8 cellular contexts compared by ENCODE assay signal in genomic region chr1:12477936-12478611, GRCh38.
DNase-seq lines count a peak whose midpoint lies in the region; ATAC-seq, FAIRE-seq and TF ChIP-seq lines count a peak whose summit lies in the region.

No MANE protein-coding gene starts in this region.

- peak overlapping the region; percentile 68 for H3K4me2 ChIP-seq in HepG2 (ENCODE audit: low read depth, low read length)

- H3K4me3 ChIP-seq in HAP-1: no peak overlapping the region
- no peak overlapping the region for H3K4me3 ChIP-seq in bronchial epithelial cell (ENCODE audit: low read depth, low read length)
- H3K4me3 ChIP-seq in HepG2 (replicated peaks in 1 of 3; ENCODE audit: insufficient read depth in 1 of 3, low read depth in 2 of 3, low read length in 3 of 3): peak overlapping the region in 1 of 3 experiments; percentile 24; a peak in 2 of 6 replicates
- no peak overlapping the region for H3K4me3 ChIP-seq in tibial artery
- H3K4me3 ChIP-seq in WERI-Rb-1 (ENCODE audit: low read depth, low read length): no peak overlapping the region

- in situ Hi-C loops in ACHN (cut with HindIII; ENCODE audit: low pct_ligation_motif_present, low pct_unique_long_range_greater_than_20kb, low sequenced_read_pairs) (no loop called here), HAP-1 (cut with MboI; ENCODE audit: low sequenced_read_pairs) (no loop called here), HepG2 (cut with HindIII; ENCODE audit: extremely low pct_ligation_motif_present, low pct_unique_long_range_greater_than_20kb) (loop anchor here (5.0 kb wide), 1 partner anchor 49 kb away; no protein-coding TSS in a partner anchor)

- TF ChIP-seq CTCF in bronchial epithelial cell (IDR thresholded peaks at IDR 0.05; ENCODE audit: insufficient read depth, low read length, severe bottlenecking) (no peak), HepG2 (CRISPR knock-in tag; IDR thresholded peaks at IDR 0.05) (no peak), tibial artery (IDR thresholded peaks at IDR 0.05) (no peak), WERI-Rb-1 (IDR thresholded peaks at IDR 0.05; ENCODE audit: low read depth, low read length) (no peak)

- H3K27me3 ChIP-seq in HAP-1 (ENCODE audit: low read depth): 0 out of 2 replicates have a peak, but pooled peaks cover 2% of the 10 kb centered on the region
- no peaks in the 10 kb centered on the region for H3K27me3 ChIP-seq in bronchial epithelial cell (ENCODE audit: control insufficient read depth, insufficient read depth, low read length)
- no peaks in the 10 kb centered on the region for H3K27me3 ChIP-seq in HepG2 (ENCODE audit: control insufficient read depth in 1 of 2, insufficient read depth in 2 of 2, low read length in 2 of 2)
- no peaks in the 10 kb centered on the region for H3K27me3 ChIP-seq in tibial artery
- no peaks in the 10 kb centered on the region for H3K27me3 ChIP-seq in WERI-Rb-1 (ENCODE audit: insufficient read depth, low read depth, severe bottlenecking)

- whole genome bisulfite sequencing in HepG2 (ENCODE audit: low lambda C conversion rate): 0% methylated on average over 14 of the region's 19 CpGs

- H3K4me1 ChIP-seq in HAP-1: peaks cover 18% of the 10 kb centered on the region
- H3K4me1 ChIP-seq in HepG2 (ENCODE audit: insufficient read depth, low read length): peaks cover 77% of the 10 kb centered on the region
- H3K4me1 ChIP-seq in tibial artery: peaks cover 0 to 82% (median 72%) of the 10 kb centered on the region in 4 donors

- H3K79me2 ChIP-seq in HepG2 (ENCODE audit: insufficient read depth, low read length): no peaks in the 10 kb centered on the region

- H3K27ac ChIP-seq in HepG2 (ENCODE audit: extremely low read length, insufficient read depth, low read length) (peak overlapping the region; percentile 63), tibial artery (peak overlapping the region; percentile 71 to 75), WERI-Rb-1 (no peak overlapping the region)

- BruUV-seq in HepG2 (replicated peaks; lab: Mats Ljungman, UMichigan): no TSS peak

- no peaks in the 10 kb centered on the region for H4K20me1 ChIP-seq in HepG2 (ENCODE audit: insufficient read depth, low read length)

- no peaks in the 10 kb centered on the region for H3K9me3 ChIP-seq in HAP-1
- peaks cover 9% of the 10 kb centered on the region; the same call in 1 of the 2 replicates for H3K9me3 ChIP-seq in HepG2 (ENCODE audit: low read length)
- no peaks in the 10 kb centered on the region for H3K9me3 ChIP-seq in tibial artery
- H3K9me3 ChIP-seq in WERI-Rb-1 (ENCODE audit: severe bottlenecking): no peaks in the 10 kb centered on the region

- CTCF ChIA-PET in HepG2 (lab: Yijun Ruan, JAX; ENCODE audit: low intra/inter-chr PET ratio, low total read pairs): no interaction called here

- TF ChIP-seq POLR2A in HepG2 (IDR thresholded peaks at IDR 0.05; ENCODE audit: insufficient read depth in 1 of 2, low read depth in 2 of 2, low read length in 2 of 2): peak; percentile 6 to 55; a peak in 3 of 4 replicates

- H2AFZ ChIP-seq in HepG2 (ENCODE audit: low read length): peak overlapping the region; percentile 17

- peak overlapping the region; percentile 36 for H3K9ac ChIP-seq in HepG2 (ENCODE audit: insufficient read depth, low read depth, low read length)

- FAIRE-seq in bronchial epithelial cell (lab: Jason Lieb, UNC) (peak; percentile 99), HepG2 (lab: Jason Lieb, UNC) (peak; percentile 99)

- peak; percentile 98 for ATAC-seq in HepG2

- peak; percentile 28; the same call in 1 of the 2 replicates for TF ChIP-seq RAD21 in HepG2 (CRISPR knock-in tag; IDR thresholded peaks at IDR 0.05)

- H3K36me3 ChIP-seq in HAP-1 (replicated peaks) (0 out of 2 replicates have a peak, but pooled peaks cover 3% of the 10 kb centered on the region), bronchial epithelial cell (ENCODE audit: control insufficient read depth, insufficient read depth, low read length) (peaks cover 2% of the 10 kb centered on the region), HepG2 (replicated peaks in 1 of 2; ENCODE audit: control insufficient read depth in 1 of 2, insufficient read depth in 2 of 2, low read length in 2 of 2) (no peaks in the 10 kb centered on the region; a peak in 1 of 5 replicates), tibial artery (no peaks in the 10 kb centered on the region), WERI-Rb-1 (no peaks in the 10 kb centered on the region)

- POLR2A ChIA-PET in HepG2 (lab: Yijun Ruan, JAX): interaction anchor here (0.8 to 6.6 kb wide), 12 partner anchors 10 to 139 kb away, joined by 3 to 72 read pairs (median 4); partner anchors contain the start of gene DHRS3

- DNase-seq in ACHN (peak; percentile 81), HAP-1 (ENCODE audit: low spot score in 2 of 2) (peak; percentile 82 to 87), NCI-H748 treated with DMSO at 0.1 percent for 48 hours (lab: John Stamatoyannopoulos, UW) (peak; percentile 46), bronchial epithelial cell (ENCODE audit: low read depth) (peak; percentile 82), HepG2 (ENCODE audit: low spot score) (peak; percentile 99), tibial artery (peak; percentile 87 to 88), NCI-H446 (lab: John Stamatoyannopoulos, UW) (no peak), WERI-Rb-1 (no peak)

- intact Hi-C loops in HepG2 (cut with micrococcal nuclease; ENCODE audit: unreplicated experiment) (loop anchor here (1.0 to 5.0 kb wide), 3 partner anchors 47 to 139 kb away; partner anchors contain the start of gene DHRS3), tibial artery (cut with DNase I; ENCODE audit: low total_unique reads) (no loop called here)

- TF ChIP-seq EP300 in HepG2 (IDR thresholded peaks at IDR 0.05; ENCODE audit: low read depth in 2 of 2, low read length in 2 of 2) (peak in 1 of 2 experiments; percentile 76; a peak in 2 of 4 replicates), HepG2 (CRISPR knock-in tag; IDR thresholded peaks at IDR 0.05; ENCODE audit: borderline replicate concordance) (peak; percentile 87)

TF ChIP-seq in HepG2, 621 proteins besides CTCF, POLR2A, EP300 and RAD21 (continues in another document):
- TF ChIP-seq TOPORS (CRISPR knock-in tag; IDR thresholded peaks at IDR 0.05) (peak; percentile 89; the same call in 1 of the 2 replicates), YEATS2 (CRISPR knock-in tag; IDR thresholded peaks at IDR 0.05; ENCODE audit: borderline replicate concordance) (peak; percentile 64; the same call in 1 of the 2 replicates), FIP1L1 (IDR thresholded peaks at IDR 0.05; ENCODE audit: borderline replicate concordance, insufficient read depth, low read depth, low read length) (no peak), SMAD3 (CRISPR knock-in tag; IDR thresholded peaks at IDR 0.05) (no peak), ARNTL (CRISPR knock-in tag; IDR thresholded peaks at IDR 0.05) (no peak), RARG (CRISPR knock-in tag; IDR thresholded peaks at IDR 0.05; ENCODE audit: low read depth) (no peak), ZBTB8A (CRISPR knock-in tag; IDR thresholded peaks at IDR 0.05; ENCODE audit: borderline replicate concordance, low read depth) (no peak), ARHGAP35 (CRISPR knock-in tag; IDR thresholded peaks at IDR 0.05; ENCODE audit: borderline replicate concordance) (0 out of 2 replicates have a peak, but pooled peaks have one; percentile 43), ETS1 (CRISPR knock-in tag; IDR thresholded peaks at IDR 0.05) (0 out of 2 replicates have a peak, but pooled peaks have one; percentile 21), KLF12 (CRISPR knock-in tag; IDR thresholded peaks at IDR 0.05; ENCODE audit: borderline replicate concordance) (no peak), RAD51 (IDR thresholded peaks at IDR 0.05; ENCODE audit: borderline replicate concordance) (no peak), KLF11 (CRISPR knock-in tag; IDR thresholded peaks at IDR 0.05) (peak; percentile 89; the same call in 1 of the 2 replicates), SETDB1 (CRISPR knock-in tag; IDR thresholded peaks at IDR 0.05; ENCODE audit: borderline replicate concordance) (no peak), POLR2G (IDR thresholded peaks at IDR 0.05; ENCODE audit: low read depth, low read length) (peak; percentile 69), ZNF577 (CRISPR knock-in tag; IDR thresholded peaks at IDR 0.05; ENCODE audit: borderline replicate concordance, low read depth) (no peak), TFDP2 (CRISPR knock-in tag; IDR thresholded peaks at IDR 0.05) (peak; percentile 80), CHD2 (IDR thresholded peaks at IDR 0.05; ENCODE audit: low read depth, low read length) (no peak), ONECUT2 (CRISPR knock-in tag; IDR thresholded peaks at IDR 0.05) (peak; percentile 94), AKAP8 (CRISPR knock-in tag; IDR thresholded peaks at IDR 0.05) (peak; percentile 50; the same call in 1 of the 2 replicates), ZNF282 (IDR thresholded peaks at IDR 0.05; ENCODE audit: partially characterized antibody) (no peak)
- TF ChIP-seq, protein P1, sequence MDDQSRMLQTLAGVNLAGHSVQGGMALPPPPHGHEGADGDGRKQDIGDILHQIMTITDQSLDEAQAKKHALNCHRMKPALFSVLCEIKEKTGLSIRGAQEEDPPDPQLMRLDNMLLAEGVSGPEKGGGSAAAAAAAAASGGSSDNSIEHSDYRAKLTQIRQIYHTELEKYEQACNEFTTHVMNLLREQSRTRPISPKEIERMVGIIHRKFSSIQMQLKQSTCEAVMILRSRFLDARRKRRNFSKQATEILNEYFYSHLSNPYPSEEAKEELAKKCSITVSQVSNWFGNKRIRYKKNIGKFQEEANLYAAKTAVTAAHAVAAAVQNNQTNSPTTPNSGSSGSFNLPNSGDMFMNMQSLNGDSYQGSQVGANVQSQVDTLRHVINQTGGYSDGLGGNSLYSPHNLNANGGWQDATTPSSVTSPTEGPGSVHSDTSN (CRISPR knock-in tag; IDR thresholded peaks at IDR 0.05; ENCODE audit: borderline replicate concordance): no peak

Comparison
In these comparisons a context has a peak if more than half of its experiments do, and no peak if none do; other contexts are left out.
1. DNase-seq: peak in ACHN (single experiment), HAP-1 (2 of 2), NCI-H748 treated with DMSO at 0.1 percent for 48 hours (single experiment), bronchial epithelial cell (single experiment), HepG2 (single experiment) and tibial artery (2 of 2); none in NCI-H446 (0 of 2) and WERI-Rb-1 (single experiment).